ENCODE assay signal across 14 cellular contexts in the genomic region with DNA sequence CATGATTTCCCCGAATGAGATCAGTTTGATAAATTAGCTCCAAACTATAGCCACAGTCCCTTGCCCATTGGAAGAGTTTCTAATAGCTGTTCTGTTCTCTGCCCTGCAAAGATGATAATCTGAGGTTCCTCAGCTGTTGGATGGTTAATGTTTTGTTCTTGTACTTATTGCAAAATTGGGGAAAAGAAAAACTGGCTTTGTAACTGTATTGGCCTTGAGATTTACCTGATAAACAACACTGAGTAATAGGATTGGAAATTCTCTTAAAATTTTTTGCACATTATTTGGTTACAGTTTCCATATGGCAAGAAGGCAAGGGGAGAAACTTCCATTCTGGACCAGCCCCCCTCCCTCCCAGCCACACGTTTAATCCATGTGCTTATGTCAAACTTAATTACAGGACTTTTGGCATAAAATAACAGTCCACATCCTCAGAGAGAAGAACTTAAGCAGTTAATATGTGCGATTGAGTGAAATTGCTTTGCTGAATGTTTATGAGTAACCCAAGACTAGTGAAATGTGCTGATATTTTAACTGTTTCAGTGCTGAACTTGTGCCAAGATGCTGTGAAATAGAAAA.
DNase-seq lines count a peak whose midpoint lies in the region; ATAC-seq and TF ChIP-seq lines count a peak whose summit lies in the region.
"Had no signal": no experiment of that assay in that cellular context is flagged by ENCODE, and none has a peak within 500 bp of the region (broad histone marks: within the 10 kb centered on the region; RNA-seq: fewer than 3 reads in every experiment).

No MANE protein-coding gene starts in this region.

- H3K9ac ChIP-seq in BLaER1 treated with 17β-estradiol and CSF1 and Interleukin-3, amounts not matched to agents 10 nM and 100 nM = no peak overlapping the region

- no peaks in the 10 kb centered on the region for H3K27me3 ChIP-seq in BLaER1 treated with 17β-estradiol and CSF1 and Interleukin-3, amounts not matched to agents 10 nM and 100 nM
- H3K27me3 ChIP-seq in PC-9 (ENCODE audit: insufficient read depth, low read depth) (no peaks in the 10 kb centered on the region), gastroesophageal sphincter (no peaks in the 10 kb centered on the region)
- H3K27me3 ChIP-seq: colonic mucosa had no signal

- H3F3A ChIP-seq in PC-9 (ENCODE audit: insufficient read depth, low read depth) = no peaks in the 10 kb centered on the region

- H3K9me3 ChIP-seq in BLaER1 treated with 17β-estradiol and CSF1 and Interleukin-3, amounts not matched to agents 10 nM and 100 nM (replicated peaks in 1 of 11) = no peaks in the 10 kb centered on the region
- H3K9me3 ChIP-seq in PC-9 (ENCODE audit: insufficient read depth, low read depth) (no peaks in the 10 kb centered on the region), gastroesophageal sphincter (no peaks in the 10 kb centered on the region)
- H3K9me3 ChIP-seq: colonic mucosa had no signal

- peak overlapping the region; percentile 44 to 76 (median 53); a peak in 21 of 22 replicates for H3K4me2 ChIP-seq in BLaER1 treated with 17β-estradiol and CSF1 and Interleukin-3, amounts not matched to agents 10 nM and 100 nM
- peak overlapping the region; percentile 27; the same call in 1 of the 2 replicates for H3K4me2 ChIP-seq in PC-9

- no peaks in the 10 kb centered on the region for H3K36me3 ChIP-seq in BLaER1 treated with 17β-estradiol and CSF1 and Interleukin-3, amounts not matched to agents 10 nM and 100 nM
- H3K36me3 ChIP-seq in PC-9 (ENCODE audit: low read depth) = no peaks in the 10 kb centered on the region
- no peaks in the 10 kb centered on the region for H3K36me3 ChIP-seq in gastroesophageal sphincter
- H3K36me3 ChIP-seq: colonic mucosa had no signal

- H3K4me1 ChIP-seq in BLaER1 treated with 17β-estradiol and CSF1 and Interleukin-3, amounts not matched to agents 10 nM and 100 nM = peaks cover 10 to 55% (median 28%) of the 10 kb centered on the region in 10 experiments; a peak in 18 of 20 replicates
- no peaks in the 10 kb centered on the region for H3K4me1 ChIP-seq in PC-9 (replicated peaks; ENCODE audit: insufficient read depth)
- H3K4me1 ChIP-seq in gastroesophageal sphincter = peaks cover 0 to 3% (median 0%) of the 10 kb centered on the region in 3 donors

- BruUV-seq in PC-9 (replicated peaks; lab: Mats Ljungman, UMichigan) = no TSS peak

- peak overlapping the region in 3 of 11 experiments; percentile 19 to 49 (median 34); a peak in 2 of 22 replicates for H3K27ac ChIP-seq in BLaER1 treated with 17β-estradiol and CSF1 and Interleukin-3, amounts not matched to agents 10 nM and 100 nM
- H3K27ac ChIP-seq in PC-9 (no peak overlapping the region), gastroesophageal sphincter (peak overlapping the region in 3 of 4 donors; percentile 38 to 64 (median 60))
- H3K27ac ChIP-seq: colonic mucosa, skin epidermis had no signal

- ATAC-seq in gastroesophageal sphincter (peak; percentile 35), sciatic nerve (peak; percentile 30), HG03378 (IDR thresholded peaks at IDR 0.05; ENCODE audit: unreplicated experiment) (no peak), GM21423 (IDR thresholded peaks at IDR 0.05; ENCODE audit: unreplicated experiment) (no peak)
- ATAC-seq: activated naive CD4-positive, alpha-beta T cell treated with anti-CD3 and anti-CD28 coated beads, Interleukin-2, amount 50 U/mL, for 72 hours; stimulated activated naive B cell treated with anti-CD40 and anti-IgM and Interleukin-4, amounts not matched to agents 10 μg/mL and 1 μg/mL and 100 μg/mL, for 72 hours had no signal

- TF ChIP-seq CTCF in PC-9 (conservative IDR thresholded peaks at IDR 0.05) = no peak
- no peak for TF ChIP-seq CTCF in gastroesophageal sphincter (IDR thresholded peaks at IDR 0.05)

- H3K9me2 ChIP-seq in PC-9 (ENCODE audit: insufficient read depth) = no peaks in the 10 kb centered on the region

- TF ChIP-seq EP300 in gastroesophageal sphincter (IDR thresholded peaks at IDR 0.05) = no peak

- DNase-seq in PC-9 = peak in 1 of 2 experiments; percentile 41
- no peak for DNase-seq in sciatic nerve (ENCODE audit: low spot score)
- no peak for DNase-seq in NCI-H526 (lab: John Stamatoyannopoulos, UW)
- no peak for DNase-seq in HCEC 1CT
- DNase-seq: activated CD4-positive, alpha-beta T cell treated with anti-CD3 and anti-CD28 coated beads, Interleukin-2, amount 10 ng/mL, durations not matched to agents 24 days and 14 days; activated T-cell treated with anti-CD3 and anti-CD28 coated beads for 4 hours; colonic mucosa; stimulated activated naive B cell treated with anti-CD40 and anti-IgM and Interleukin-4, amounts not matched to agents 10 μg/mL and 1 μg/mL and 100 μg/mL, for 72 hours had no signal

- no peak for TF ChIP-seq POLR2A in gastroesophageal sphincter (IDR thresholded peaks at IDR 0.05)

- H3K4me3 ChIP-seq in BLaER1 treated with 17β-estradiol and CSF1 and Interleukin-3, amounts not matched to agents 10 nM and 100 nM = no peak overlapping the region
- H3K4me3 ChIP-seq in PC-9 (no peak overlapping the region), gastroesophageal sphincter (peak overlapping the region in 1 of 2 donors; percentile 23)
- H3K4me3 ChIP-seq: colonic mucosa, skin epidermis had no signal

- no peaks in the 10 kb centered on the region for H3K79me2 ChIP-seq in PC-9 (ENCODE audit: low read depth)

- no peak overlapping the region for H2AFZ ChIP-seq in PC-9

- POLR2A ChIA-PET in PC-9 (lab: Charles Lee; ENCODE audit: unreplicated experiment) = no interaction called here

- intact Hi-C loops in PC-9 (cut with micrococcal nuclease; ENCODE audit: unreplicated experiment) (no loop called here), sciatic nerve (cut with DNase I) (no loop called here)

- CTCF ChIA-PET in PC-9 (lab: Charles Lee) = interaction anchor here (0.7 kb wide), 1 partner anchor 717 kb away, joined by 15 read pairs; no protein-coding TSS in a partner anchor

- no peaks in the 10 kb centered on the region for H4K20me1 ChIP-seq in BLaER1 treated with 17β-estradiol and CSF1 and Interleukin-3, amounts not matched to agents 10 nM and 100 nM
- H4K20me1 ChIP-seq in PC-9 (ENCODE audit: insufficient read depth) = no peaks in the 10 kb centered on the region

- WGBS in gastroesophageal sphincter (ENCODE audit: low coverage in 1 of 2), 2 donors = 21 to 43% methylated on average over 3 of the region's 3 CpGs

Comparison
In these comparisons a context has a peak if more than half of its experiments do, and no peak if none do; other contexts are left out.
1. ATAC-seq: peak in gastroesophageal sphincter (single experiment) and sciatic nerve (single experiment); none in HG03378 (single experiment) and GM21423 (single experiment).